In the genomic region with DNA sequence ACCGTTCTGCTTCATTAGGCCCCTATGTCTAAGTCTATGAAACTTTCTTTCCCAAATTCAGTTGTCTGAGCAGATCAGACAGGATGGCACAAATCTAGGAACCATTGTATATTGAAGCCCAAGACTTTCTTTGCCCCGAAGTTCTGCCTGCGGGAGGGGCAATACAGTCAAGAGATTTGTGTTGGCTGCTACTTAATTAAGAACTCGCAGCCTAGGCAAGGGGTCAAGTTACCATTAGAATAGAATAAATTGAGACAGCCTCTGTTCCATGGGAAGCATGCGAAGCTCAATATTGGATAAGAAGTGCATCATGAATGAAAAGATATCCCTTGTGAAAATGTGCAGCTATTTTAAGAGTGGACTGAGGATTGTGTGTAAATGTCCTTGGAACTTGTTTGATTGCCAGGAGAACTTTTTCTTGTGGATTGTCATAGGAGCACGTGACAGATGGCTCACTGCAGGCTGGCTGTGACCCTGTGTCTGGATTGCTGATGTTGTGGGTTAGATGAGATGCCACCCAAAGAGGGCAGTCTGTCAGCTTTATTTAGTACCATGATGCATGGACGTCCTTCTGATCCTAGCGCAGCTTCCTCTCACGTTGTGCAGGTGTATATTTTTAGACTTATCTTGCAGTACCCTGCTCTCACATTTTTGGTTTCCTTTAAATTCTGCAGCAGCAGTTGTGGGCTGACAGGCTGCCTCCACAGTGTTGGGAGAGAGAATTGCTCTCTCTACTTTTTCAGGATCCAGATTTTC, we compare ENCODE assay signal across 1 cellular context.
TF ChIP-seq lines count a peak whose summit lies in the region.

No MANE protein-coding gene starts in this region.

TF ChIP-seq in H1, 55 proteins besides CTCF, POLR2A, EP300 and RAD21:
- TF ChIP-seq BCL11A (IDR thresholded peaks at IDR 0.05; ENCODE audit: low read depth in 2 of 2, low read length in 2 of 2) (no peak), JUN (IDR thresholded peaks at IDR 0.05; ENCODE audit: low read depth, low read length) (no peak), POU5F1 (IDR thresholded peaks at IDR 0.05; ENCODE audit: low read depth, low read length) (no peak), RBBP5 (IDR thresholded peaks at IDR 0.05; ENCODE audit: borderline replicate concordance, low read depth, low read length) (no peak), HDAC2 (IDR thresholded peaks at IDR 0.05; ENCODE audit: borderline replicate concordance in 1 of 2, low read depth in 2 of 2, low read length in 2 of 2) (no peak), TCF12 (IDR thresholded peaks at IDR 0.05; ENCODE audit: low read depth, low read length) (no peak), FOSL1 (IDR thresholded peaks at IDR 0.05; ENCODE audit: insufficient read depth, low read depth, low read length) (no peak), CEBPB (IDR thresholded peaks at IDR 0.05; ENCODE audit: low read depth, low read length) (no peak), SIX5 (IDR thresholded peaks at IDR 0.05; ENCODE audit: low read depth, low read length) (no peak), RXRA (IDR thresholded peaks at IDR 0.05; ENCODE audit: insufficient read depth, low read depth, low read length) (no peak), CHD7 (IDR thresholded peaks at IDR 0.05; ENCODE audit: insufficient replicate concordance, low read length) (no peak), CBX5 (IDR thresholded peaks at IDR 0.05; ENCODE audit: low read depth, low read length) (no peak), SAP30 (IDR thresholded peaks at IDR 0.05; ENCODE audit: insufficient read depth, insufficient replicate concordance, low read length) (no peak), BACH1 (IDR thresholded peaks at IDR 0.05; ENCODE audit: low read length) (no peak), TAF7 (optimal IDR thresholded peaks at IDR 0.05; ENCODE audit: borderline replicate concordance, low read depth, low read length) (no peak), SRF (IDR thresholded peaks at IDR 0.05; ENCODE audit: low read depth, low read length) (no peak)
- TF ChIP-seq, protein P1, sequence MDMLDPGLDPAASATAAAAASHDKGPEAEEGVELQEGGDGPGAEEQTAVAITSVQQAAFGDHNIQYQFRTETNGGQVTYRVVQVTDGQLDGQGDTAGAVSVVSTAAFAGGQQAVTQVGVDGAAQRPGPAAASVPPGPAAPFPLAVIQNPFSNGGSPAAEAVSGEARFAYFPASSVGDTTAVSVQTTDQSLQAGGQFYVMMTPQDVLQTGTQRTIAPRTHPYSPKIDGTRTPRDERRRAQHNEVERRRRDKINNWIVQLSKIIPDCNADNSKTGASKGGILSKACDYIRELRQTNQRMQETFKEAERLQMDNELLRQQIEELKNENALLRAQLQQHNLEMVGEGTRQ (IDR thresholded peaks at IDR 0.05; ENCODE audit: low read length), result no peak
